Comparison of ENCODE assay signal across 1 cellular context in genomic region chr1:163321311-163322305, GRCh38.
TF ChIP-seq lines count a peak whose summit lies in the region.

NUF2 (plus strand) TSS chr1:163321954; CDS start chr1:163326052, 4,098 bp downstream.

TF ChIP-seq in GM23338, 12 proteins besides CTCF, POLR2A, EP300 and RAD21 (continued from another document):
- TF ChIP-seq ZNF462 (CRISPR knock-in tag; IDR thresholded peaks at IDR 0.05) (no peak), NANOG (IDR thresholded peaks at IDR 0.05; ENCODE audit: borderline replicate concordance) (no peak; the same call in 1 of the 2 replicates), EZH2 (IDR thresholded peaks at IDR 0.05; ENCODE audit: low read depth, unreplicated experiment) (no peak), REST (IDR thresholded peaks at IDR 0.05; ENCODE audit: unreplicated experiment) (peak; percentile 23), STAT1 (IDR thresholded peaks at IDR 0.05; ENCODE audit: unreplicated experiment) (peak; percentile 33), ZNF331 (CRISPR knock-in tag; IDR thresholded peaks at IDR 0.05; ENCODE audit: low read depth) (no peak), ZNF114 (CRISPR knock-in tag; IDR thresholded peaks at IDR 0.05) (peak; percentile 91; the same call in 1 of the 2 replicates), EZH2phosphoT487 (IDR thresholded peaks at IDR 0.05; ENCODE audit: unreplicated experiment) (no peak)
